ENCODE assay signal across 27 cellular contexts in the genomic region with DNA sequence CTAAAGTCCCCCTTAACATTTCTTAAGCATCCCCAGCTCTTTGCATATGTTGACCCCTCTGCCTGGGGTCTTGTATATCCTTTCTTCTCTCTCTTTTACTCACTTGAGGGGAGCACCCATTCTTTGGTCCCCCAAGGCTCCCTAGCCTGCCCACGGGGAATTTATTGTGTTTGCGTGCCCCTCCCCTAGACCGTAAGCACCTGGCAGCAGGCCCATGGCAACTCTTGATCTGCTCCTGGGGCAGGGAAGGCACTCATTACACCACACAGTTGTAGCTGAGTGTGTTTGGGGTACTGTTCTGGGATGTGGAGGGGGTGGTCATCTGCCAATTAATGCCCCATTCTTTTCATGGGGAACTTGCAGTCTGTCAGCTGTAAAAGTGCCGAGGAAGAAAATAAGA.
"Had no signal": no experiment of that assay in that cellular context is flagged by ENCODE, and none has a peak within 500 bp of the region (broad histone marks: within the 10 kb centered on the region; RNA-seq: fewer than 3 reads in every experiment).

No MANE protein-coding gene starts in this region.

- H3K4me3 Mint-ChIP-seq: activated naive CD8-positive, alpha-beta T cell; activated T-cell treated with anti-CD3 and anti-CD28 coated beads, Interleukin-2, amount 50 U/mL, for 24 hours; stimulated activated memory B cell treated with anti-CD40 and anti-IgM and Interleukin-4, amounts not matched to agents 10 μg/mL and 1 μg/mL and 100 μg/mL, for 72 hours; T-cell; type B pancreatic cell had no signal

- H3K9me3 Mint-ChIP-seq: activated T-cell treated with anti-CD3 and anti-CD28 coated beads, Interleukin-2, amount 50 U/mL, for 24 hours; activated T-helper 2 cell treated with anti-CD3 and anti-CD28 coated beads, Interferon-gamma antibody, Interleukin-2, Interleukin-4, amounts not matched to agents 10 μg/mL and 5 μg/mL and 100 μg/mL, durations not matched to agents 14 hours and 24 hours and 36 hours; stimulated activated memory B cell treated with anti-CD40 and anti-IgM and Interleukin-4, amounts not matched to agents 10 μg/mL and 1 μg/mL and 100 μg/mL, for 72 hours; T-cell; type B pancreatic cell had no signal

- H3K36me3 ChIP-seq: brain microvascular endothelial cell, pancreas, prostate gland, uterus, WERI-Rb-1 had no signal

- DNase-seq: activated CD4-positive, alpha-beta T cell treated with anti-CD3 and anti-CD28 coated beads for 48 hours; activated CD4-positive, alpha-beta T cell treated with anti-CD3 and anti-CD28 coated beads, Interleukin-2, amount 50 U/mL, for 48 hours; activated CD8-positive, alpha-beta memory T cell treated with anti-CD3 and anti-CD28 coated beads, Interleukin-2, amount 50 U/mL, for 48 hours; activated T-cell treated with anti-CD3 and anti-CD28 coated beads, Interleukin-2, amount 50 U/mL, for 24 hours; amniotic stem cell; brain microvascular endothelial cell; foreskin fibroblast; head of caudate nucleus; hippocampal formation; nucleus accumbens; pancreas; retina; stimulated activated CD4-positive, alpha-beta T cell treated with anti-CD3 and anti-CD28 coated beads, Interleukin-4, amount 100 ng/mL, for 24 hours; T-cell; T-helper 9 cell; testis; uterus; WERI-Rb-1 had no signal

- H3K27ac Mint-ChIP-seq: activated naive CD8-positive, alpha-beta T cell; activated T-cell treated with anti-CD3 and anti-CD28 coated beads, Interleukin-2, amount 50 U/mL, for 24 hours; activated T-helper 2 cell treated with anti-CD3 and anti-CD28 coated beads, Interferon-gamma antibody, Interleukin-2, Interleukin-4, amounts not matched to agents 10 μg/mL and 5 μg/mL and 100 μg/mL, durations not matched to agents 14 hours and 24 hours and 36 hours; stimulated activated memory B cell treated with anti-CD40 and anti-IgM and Interleukin-4, amounts not matched to agents 10 μg/mL and 1 μg/mL and 100 μg/mL, for 72 hours; T-cell; type B pancreatic cell had no signal

- H3K27me3 ChIP-seq: brain microvascular endothelial cell, pancreas, testis, uterus had no signal

- H3K4me1 ChIP-seq: pancreas, uterus had no signal

- ATAC-seq: activated CD4-positive, CD25-positive, alpha-beta regulatory T cell treated with anti-CD3 and anti-CD28 coated beads, Interleukin-2, amount 50 U/mL, for 24 hours; esophagus mucosa; pancreas; sciatic nerve; stimulated activated memory B cell treated with anti-CD40 and anti-IgM and Interleukin-4, amounts not matched to agents 10 μg/mL and 1 μg/mL and 100 μg/mL, for 72 hours; T-cell had no signal

- H3K36me3 Mint-ChIP-seq: activated naive CD8-positive, alpha-beta T cell; stimulated activated memory B cell treated with anti-CD40 and anti-IgM and Interleukin-4, amounts not matched to agents 10 μg/mL and 1 μg/mL and 100 μg/mL, for 72 hours; T-cell; type B pancreatic cell had no signal

- H3K4me3 ChIP-seq: pancreas, prostate gland, skin epidermis, testis, uterus had no signal

- H3K27me3 Mint-ChIP-seq: activated naive CD8-positive, alpha-beta T cell; activated T-cell treated with anti-CD3 and anti-CD28 coated beads, Interleukin-2, amount 50 U/mL, for 24 hours; T-cell; type B pancreatic cell had no signal

- H3K9me3 ChIP-seq: pancreas, prostate gland, testis, uterus had no signal

- H3K27ac ChIP-seq: brain microvascular endothelial cell, pancreas, prostate gland, skin epidermis, testis, uterus, WERI-Rb-1 had no signal
